Comparison of ENCODE assay signal across 8 cellular contexts in genomic region chr17:42519546-42520444, GRCh38. TPM values are rescaled to one million over a fixed set of nuclear protein-coding genes. Genes with fewer than 3 reads are reported as not detected.
DNase-seq lines count a peak whose midpoint lies in the region; ATAC-seq and TF ChIP-seq lines count a peak whose summit lies in the region.

No MANE protein-coding gene starts in this region.

- 30% methylated on average over 12 of the region's 12 CpGs for WGBS in mammary epithelial cell (ENCODE audit: low coverage, missing lambda C conversion rate)

- H3K9me3 ChIP-seq in mammary epithelial cell (replicated peaks; ENCODE audit: insufficient read depth, low read length) (no peaks in the 10 kb centered on the region), skeletal muscle tissue (ENCODE audit: control insufficient read depth in 3 of 3, low read length in 3 of 3) (no peaks in the 10 kb centered on the region)

- dilution Hi-C loops in mammary epithelial cell (cut with HindIII; ENCODE audit: low sequenced_read_pairs): loop anchor here (5.0 kb wide), 3 partner anchors 97 to 332 kb away; partner anchors contain the start of genes CAVIN1 and HCRT

- ATAC-seq in GM18873 (IDR thresholded peaks at IDR 0.05; ENCODE audit: low FRiP score, unreplicated experiment) (no peak), GM18498 (IDR thresholded peaks at IDR 0.05; ENCODE audit: unreplicated experiment) (no peak), GM19455 (IDR thresholded peaks at IDR 0.05; ENCODE audit: unreplicated experiment) (no peak)

- no peak for TF ChIP-seq CTCF in mammary epithelial cell (conservative IDR thresholded peaks at IDR 0.05 in 1 of 2, IDR thresholded peaks at IDR 0.05 in 1 of 2; ENCODE audit: extremely low read depth in 1 of 2, insufficient read depth in 1 of 2, low read depth in 1 of 2, low read length in 2 of 2)

- DNase-seq in HUDEP-2 (lab: John Stamatoyannopoulos, UW; ENCODE audit: unreplicated experiment in 76 of 76) (peak in 68 of 76 experiments; percentile 15 to 84 (median 54)), mammary epithelial cell (peak; percentile 86), iPS-NIHi7 (ENCODE audit: extremely low spot score) (peak; percentile 74)
- DNase-seq in stimulated activated CD4-positive, alpha-beta T cell treated with anti-CD3 and anti-CD28 coated beads, Interleukin-4, amount 100 ng/mL, for 4 hours: no peak

- CTCF ChIA-PET in mammary epithelial cell (lab: Charles Lee; ENCODE audit: low non-redundant PET): interaction anchor here (0.8 kb wide), 1 partner anchor 17 kb away, joined by 5 read pairs; no protein-coding TSS in a partner anchor

- no peaks in the 10 kb centered on the region for H3K27me3 ChIP-seq in mammary epithelial cell (ENCODE audit: insufficient read depth, low read length)
- H3K27me3 ChIP-seq in skeletal muscle tissue (ENCODE audit: control insufficient read depth in 3 of 3, insufficient read depth in 3 of 3, low read length in 3 of 3): no peaks in the 10 kb centered on the region

- H3K4me1 ChIP-seq in mammary epithelial cell (ENCODE audit: insufficient read depth, low read length) (peaks cover 47% of the 10 kb centered on the region), skeletal muscle tissue (ENCODE audit: control insufficient read depth in 3 of 3, insufficient read depth in 3 of 3, low read length in 3 of 3) (peaks cover 64 to 79% (median 72%) of the 10 kb centered on the region in 3 donors)

- H3K79me2 ChIP-seq in mammary epithelial cell (ENCODE audit: insufficient read depth, low read length): no peaks in the 10 kb centered on the region

- H3K36me3 ChIP-seq in mammary epithelial cell (ENCODE audit: insufficient read depth, low read length): no peaks in the 10 kb centered on the region
- peaks cover 22 to 49% (median 28%) of the 10 kb centered on the region in 3 donors for H3K36me3 ChIP-seq in skeletal muscle tissue (ENCODE audit: control insufficient read depth in 3 of 3, insufficient read depth in 3 of 3, low read length in 3 of 3)

- peak overlapping the region; percentile 34 for H3K4me2 ChIP-seq in mammary epithelial cell (ENCODE audit: insufficient read depth, low read depth, low read length)

- H3K27ac ChIP-seq in mammary epithelial cell (ENCODE audit: insufficient read depth, low read depth, low read length) (peak overlapping the region; percentile 64), skeletal muscle tissue (ENCODE audit: low read depth, low read length) (peak overlapping the region; percentile 92)

- no peak overlapping the region for H2AFZ ChIP-seq in mammary epithelial cell (ENCODE audit: low read depth, low read length)

- in situ Hi-C loops in mammary epithelial cell (cut with MboI; ENCODE audit: low sequenced_read_pairs in 2 of 2): loop anchor here (10.0 kb wide), 2 partner anchors 195 to 405 kb away; partner anchors contain the start of gene DHX58 (in 1 of the 2)

- no peak overlapping the region for H3K4me3 ChIP-seq in mammary epithelial cell (replicated peaks in 1 of 3; ENCODE audit: insufficient read depth in 1 of 3, low read depth in 2 of 3, low read length in 3 of 3)
- H3K4me3 ChIP-seq in skeletal muscle tissue (ENCODE audit: low read length in 3 of 3): peak overlapping the region in 1 of 3 donors; percentile 52

- BruUV-seq in mammary epithelial cell (replicated peaks; lab: Mats Ljungman, UMichigan): no TSS peak

- intact Hi-C loops in mammary epithelial cell (cut with micrococcal nuclease): loop anchor here (2.0 to 10.0 kb wide), 3 partner anchors 61 to 495 kb away; partner anchors contain the start of genes ATP6V0A1, NKIRAS2 and STAT3

- H4K20me1 ChIP-seq in mammary epithelial cell (ENCODE audit: insufficient read depth, low read length): no peaks in the 10 kb centered on the region

- H3K9ac ChIP-seq in mammary epithelial cell (ENCODE audit: insufficient read depth, low read length): no peak overlapping the region
- peak overlapping the region; percentile 40 to 73 (median 44) for H3K9ac ChIP-seq in skeletal muscle tissue (ENCODE audit: low read depth in 1 of 3, low read length in 3 of 3)

RNA-seq across cellular contexts. Expression of gene NAGLU, which starts 16.2 kb away (rescaled TPM):
- total RNA-seq in mammary epithelial cell (10 to 100 TPM; 22.7 to 25.2 TPM), skeletal muscle tissue (14.1 TPM)
- polyA plus RNA-seq in mammary epithelial cell: 17.5 TPM
- polyA minus RNA-seq in mammary epithelial cell: 28.6 TPM

RNA-seq across cellular contexts. Expression of gene HSD17B1, which starts 32.9 kb away (rescaled TPM):
- 10 to 100 TPM; 19.3 to 23.8 TPM for total RNA-seq in mammary epithelial cell
- 5.8 TPM for polyA plus RNA-seq in mammary epithelial cell
- polyA minus RNA-seq in mammary epithelial cell: 0.16 TPM
- total RNA-seq in skeletal muscle tissue: 1.6 TPM

RNA-seq across cellular contexts. Expression of gene COASY, which starts 42.2 kb away (rescaled TPM):
- 10 to 100 TPM; 26.0 to 90.1 TPM for total RNA-seq in mammary epithelial cell
- 61.1 TPM for polyA plus RNA-seq in mammary epithelial cell
- polyA minus RNA-seq in mammary epithelial cell: 92.7 TPM
- 6.3 TPM for total RNA-seq in skeletal muscle tissue

RNA-seq across cellular contexts. Expression of gene MLX, which starts 47.1 kb away (rescaled TPM):
- total RNA-seq in mammary epithelial cell (10 to 100 TPM; 24.5 to 40.4 TPM), skeletal muscle tissue (21.9 TPM)
- polyA plus RNA-seq in mammary epithelial cell: 49.3 TPM
- 26.6 TPM for polyA minus RNA-seq in mammary epithelial cell

RNA-seq across cellular contexts. Expression of gene PSMC3IP, which starts 57.7 kb away (rescaled TPM):
- total RNA-seq in mammary epithelial cell (10 to 100 TPM in 1 of 2 donors, 1 to 10 TPM in 1; 2.2 to 25.2 TPM), skeletal muscle tissue (2.1 TPM)
- polyA plus RNA-seq in mammary epithelial cell: 14.4 TPM
- 8.2 TPM for polyA minus RNA-seq in mammary epithelial cell

Comparison
In these comparisons a context has a peak if more than half of its experiments do, and no peak if none do; other contexts are left out.
1. DNase-seq: peak in HUDEP-2 (68 of 76), mammary epithelial cell (single experiment) and iPS-NIHi7 (single experiment); none in stimulated activated CD4-positive, alpha-beta T cell treated with anti-CD3 and anti-CD28 coated beads, Interleukin-4, amount 100 ng/mL, for 4 hours (0 of 2).